In the genomic region with DNA sequence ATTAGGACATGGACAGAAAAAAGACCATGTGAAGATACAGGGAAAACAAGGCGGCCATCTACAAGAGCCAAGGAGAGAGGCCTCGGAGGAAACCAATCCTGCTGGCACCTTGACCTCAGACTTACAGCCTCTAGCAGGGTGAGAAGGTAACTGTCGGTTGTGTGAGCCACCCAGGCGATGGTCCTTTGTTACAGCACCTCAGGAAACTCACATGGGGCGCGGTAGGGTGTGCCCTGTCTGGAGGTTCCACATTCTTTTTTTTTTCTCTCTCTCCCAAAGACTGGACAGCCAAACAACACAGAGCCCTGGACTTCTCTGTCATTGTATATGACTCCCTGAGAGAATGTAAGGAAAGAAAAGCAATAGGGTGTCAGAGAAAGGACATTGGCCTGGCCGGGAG, we compare ENCODE assay signal across 29 cellular contexts.
"Had no signal": no experiment of that assay in that cellular context is flagged by ENCODE, and none has a peak within 500 bp of the region (broad histone marks: within the 10 kb centered on the region; RNA-seq: fewer than 3 reads in every experiment).

No MANE protein-coding gene starts in this region.

- FAIRE-seq: endometrium, endothelial cell of umbilical vein had no signal

- H3K4me1 ChIP-seq: breast epithelium, colonic mucosa, heart right ventricle had no signal

- DNase-seq: activated CD4-positive, alpha-beta memory T cell treated with anti-CD3 and anti-CD28 coated beads for 36 hours; activated CD4-positive, alpha-beta T cell treated with anti-CD3 and anti-CD28 coated beads for 36 hours; activated CD4-positive, alpha-beta T cell treated with anti-CD3 and anti-CD28 coated beads, Interleukin-2, amount 10 ng/mL, durations not matched to agents 24 days and 14 days; activated CD4-positive, CD25-positive, alpha-beta regulatory T cell; activated CD4-positive, CD25-positive, alpha-beta regulatory T cell treated with anti-CD3 and anti-CD28 coated beads, Interleukin-2, amount 50 U/mL, for 72 hours; activated CD8-positive, alpha-beta memory T cell treated with anti-CD3 and anti-CD28 coated beads, Interleukin-2, amount 50 U/mL, for 48 hours; activated CD8-positive, alpha-beta T cell treated with anti-CD3 and anti-CD28 coated beads, Interleukin-2, amount 10 ng/mL, durations not matched to agents 7 days and 5 days; activated gamma-delta T cell; activated naive CD4-positive, alpha-beta T cell; activated naive CD4-positive, alpha-beta T cell treated with anti-CD3 and anti-CD28 coated beads, Interleukin-2, amount 10 ng/mL, durations not matched to agents 7 days and 5 days; activated naive CD8-positive, alpha-beta T cell treated with anti-CD3 and anti-CD28 coated beads, Interleukin-2, amount 10 ng/mL, durations not matched to agents 7 days and 5 days; activated T-cell treated with anti-CD3 and anti-CD28 coated beads for 4 hours; activated T-cell treated with anti-CD3 and anti-CD28 coated beads, Interleukin-2, amount 50 U/mL, for 24 hours; activated T-cell treated with anti-CD3 and anti-CD28 coated beads, Interleukin-2, amount 50 U/mL, for 72 hours; central memory CD4-positive, alpha-beta T cell; cerebellar nuclear complex; colonic mucosa; effector CD8-positive, alpha-beta T cell; foreskin keratinocyte; heart right ventricle; T-helper 2 cell had no signal

- H3K9me3 ChIP-seq: ascending aorta, breast epithelium, colonic mucosa, esophagus muscularis mucosa, gastroesophageal sphincter, heart right ventricle had no signal

- H3K36me3 ChIP-seq: ascending aorta, breast epithelium, cardiac muscle cell, colonic mucosa, esophagus muscularis mucosa, gastroesophageal sphincter, heart right ventricle had no signal

- H3K27ac ChIP-seq: ascending aorta, breast epithelium, cardiac muscle cell, colonic mucosa, foreskin keratinocyte, heart right ventricle had no signal

- H3K27me3 ChIP-seq: ascending aorta, breast epithelium, cardiac muscle cell, colonic mucosa, esophagus muscularis mucosa, foreskin keratinocyte, gastroesophageal sphincter had no signal

- H3K4me3 ChIP-seq: ascending aorta, breast epithelium, cardiac muscle cell, colonic mucosa, esophagus muscularis mucosa, gastroesophageal sphincter, heart right ventricle had no signal

- ATAC-seq: activated CD4-positive, alpha-beta T cell treated with anti-CD3 and anti-CD28 coated beads for 36 hours; activated CD8-positive, alpha-beta T cell treated with anti-CD3 and anti-CD28 coated beads, Interleukin-2, amount 10 ng/mL, durations not matched to agents 7 days and 5 days; activated naive CD4-positive, alpha-beta T cell treated with anti-CD3 and anti-CD28 coated beads, Interleukin-2, amount 50 U/mL, for 72 hours; activated T-cell treated with anti-CD3 and anti-CD28 coated beads, Interleukin-2, amount 50 U/mL, for 72 hours; foreskin keratinocyte; gastroesophageal sphincter; heart right ventricle had no signal
